13 cellular contexts compared by ENCODE assay signal in the genomic region with DNA sequence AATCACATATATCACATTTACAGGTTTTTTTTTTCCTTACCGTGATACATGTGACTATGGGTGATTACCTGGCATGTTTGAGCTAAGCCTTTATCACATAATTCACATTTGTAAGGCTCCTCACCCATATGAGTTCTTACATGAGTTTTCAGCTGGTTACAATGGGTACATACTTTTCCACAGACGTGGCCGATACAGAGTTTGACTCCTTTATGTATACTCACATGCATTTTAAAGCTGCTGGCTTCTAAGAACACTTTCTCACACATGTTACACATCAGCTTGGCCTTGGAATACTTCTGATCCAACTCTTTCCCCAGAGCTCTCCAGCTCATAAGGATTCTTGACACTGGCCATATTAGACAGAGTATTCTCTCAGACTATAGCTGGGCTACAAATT.
"Had no signal": no experiment of that assay in that cellular context is flagged by ENCODE, and none has a peak within 500 bp of the region (broad histone marks: within the 10 kb centered on the region; RNA-seq: fewer than 3 reads in every experiment).

No MANE protein-coding gene starts in this region.

- ATAC-seq: activated CD8-positive, alpha-beta memory T cell treated with anti-CD3 and anti-CD28 coated beads, Interleukin-2, amount 10 ng/mL, durations not matched to agents 7 days and 5 days; mucosa of descending colon; stimulated activated effector memory CD8-positive, alpha-beta T cell treated with anti-CD3 and anti-CD28 coated beads, Interleukin-12 subunit alpha, Interleukin-12 subunit beta, amount 100 ng/mL, for 72 hours had no signal

- H3K27me3 ChIP-seq: ovary, thyroid gland had no signal

- H3K4me3 ChIP-seq: left ventricle myocardium inferior, mucosa of descending colon, ovary, thyroid gland had no signal

- H3K27ac ChIP-seq: left ventricle myocardium inferior, ovary, thyroid gland, VCaP had no signal

- H3K36me3 ChIP-seq: left ventricle myocardium inferior, ovary, thyroid gland had no signal

- DNase-seq: activated CD4-positive, alpha-beta T cell treated with anti-CD3 and anti-CD28 coated beads, Interleukin-2, amount 50 U/mL, for 48 hours; activated CD8-positive, alpha-beta memory T cell treated with anti-CD3 and anti-CD28 coated beads, Interleukin-2, amount 10 ng/mL, durations not matched to agents 7 days and 5 days; activated effector memory CD4-positive, alpha-beta T cell treated with Interleukin-2 at 50 U/mL for 16 hours; activated naive CD4-positive, alpha-beta T cell treated with anti-CD3 and anti-CD28 coated beads, Interleukin-2, amount 50 U/mL, for 16 hours; activated T-cell treated with anti-CD3 and anti-CD28 coated beads, Interleukin-2, amount 50 U/mL, for 24 hours; glutamatergic neuron; left ventricle myocardium inferior; mucosa of descending colon; naive thymus-derived CD4-positive, alpha-beta T cell; ovary; thyroid gland had no signal

- H3K4me1 ChIP-seq: left ventricle myocardium inferior, thyroid gland had no signal

- H3K9me3 ChIP-seq: left ventricle myocardium inferior, mucosa of descending colon, ovary, thyroid gland had no signal
